In genomic region chr1:153866045-153866850, GRCh38 we compare ENCODE assay signal across 14 cellular contexts. TPM values are rescaled to one million over a fixed set of nuclear protein-coding genes. Genes with fewer than 3 reads are reported as not detected.
DNase-seq lines count a peak whose midpoint lies in the region; ATAC-seq and TF ChIP-seq lines count a peak whose summit lies in the region.
"Had no signal": no experiment of that assay in that cellular context is flagged by ENCODE, and none has a peak within 500 bp of the region (broad histone marks: within the 10 kb centered on the region; RNA-seq: fewer than 3 reads in every experiment).

No MANE protein-coding gene starts in this region.

- ATAC-seq in esophagus mucosa (no peak), heart left ventricle (no peak)
- ATAC-seq: GM23338 had no signal

- H3K4me3 ChIP-seq in ACC112 (ENCODE audit: low read depth, low read length) (peak overlapping the region; percentile 28; the same call in 1 of the 2 replicates), OCI-LY7 (ENCODE audit: low read depth, low read length, poor library complexity, severe bottlenecking) (no peak overlapping the region), heart left ventricle (no peak overlapping the region), colonic mucosa (no peak overlapping the region)
- H3K4me3 ChIP-seq: cardiac muscle cell, GM23338 had no signal

- intact Hi-C loops in OCI-LY7 (cut with micrococcal nuclease; ENCODE audit: unreplicated experiment), result no loop called here
- intact Hi-C loops in heart left ventricle (cut with DNase I), result no loop called here
- intact Hi-C loops in colonic mucosa (cut with DNase I), result no loop called here

- H3K9ac ChIP-seq in colonic mucosa (ENCODE audit: low read depth in 2 of 2, low read length in 2 of 2), result no peak overlapping the region

- CTCF ChIA-PET in OCI-LY7 (lab: Charles Lee; ENCODE audit: unreplicated experiment), result interaction anchor here (0.6 to 0.7 kb wide), 2 partner anchors 9 to 139 kb away, joined by 3 read pairs; no protein-coding TSS in a partner anchor

- H3K4me1 ChIP-seq in ACC112 (ENCODE audit: control insufficient read depth, insufficient read depth, low read length, unreplicated experiment) (peaks cover 6% of the 10 kb centered on the region), OCI-LY7 (ENCODE audit: insufficient read depth, low read length, poor library complexity, severe bottlenecking) (peaks cover 10% of the 10 kb centered on the region), heart left ventricle (peaks cover 0 to 18% (median 0%) of the 10 kb centered on the region in 12 donors), colonic mucosa (no peaks in the 10 kb centered on the region)

- POLR2A ChIA-PET in OCI-LY7 (lab: Charles Lee), result interaction anchor here (0.6 to 1.4 kb wide), 5 partner anchors 11 to 53 kb away, joined by 3 to 8 read pairs (median 4); no protein-coding TSS in a partner anchor

- H4K20me1 ChIP-seq in OCI-LY7 (ENCODE audit: insufficient read depth, low read length), result no peaks in the 10 kb centered on the region

- 70 to 78% (median 73%) methylated on average over 6 of the region's 6 CpGs for WGBS in heart left ventricle, 4 donors

- H2AFZ ChIP-seq in ACC112 (ENCODE audit: low read length, unreplicated experiment) (no peak overlapping the region), OCI-LY7 (ENCODE audit: low read length) (no peak overlapping the region)
- H2AFZ ChIP-seq: GM23338 had no signal

- H3K4me2 ChIP-seq in OCI-LY7 (ENCODE audit: low read length), result no peak overlapping the region
- H3K4me2 ChIP-seq: GM23338 had no signal

- TSS peak; percentile 55 for BruUV-seq in OCI-LY7 (replicated peaks; lab: Mats Ljungman, UMichigan)

- H3K79me2 ChIP-seq in ACC112 (ENCODE audit: control insufficient read depth, insufficient read depth, low read length, unreplicated experiment) (peaks cover 42% of the 10 kb centered on the region), OCI-LY7 (ENCODE audit: insufficient read depth, low read depth, low read length) (peaks cover 91% of the 10 kb centered on the region)

- no peaks in the 10 kb centered on the region for H3K9me2 ChIP-seq in OCI-LY7 (ENCODE audit: insufficient read depth, low read length)

- H3K9me3 ChIP-seq in OCI-LY7 (ENCODE audit: low read length) (no peaks in the 10 kb centered on the region), heart left ventricle (no peaks in the 10 kb centered on the region), colonic mucosa (no peaks in the 10 kb centered on the region)

- no peak for TF ChIP-seq POLR2A in heart left ventricle (IDR thresholded peaks at IDR 0.05)

- H3K27ac ChIP-seq in ACC112 (ENCODE audit: low read depth, low read length), result 0 out of 2 replicates have a peak overlapping the region, but pooled peaks have one; percentile 9
- H3K27ac ChIP-seq in OCI-LY7 (ENCODE audit: low read depth, low read length, poor library complexity, severe bottlenecking), result peak overlapping the region; percentile 3
- peak overlapping the region in 1 of 12 donors; percentile 35 for H3K27ac ChIP-seq in heart left ventricle
- H3K27ac ChIP-seq in colonic mucosa, result no peak overlapping the region
- H3K27ac ChIP-seq: cardiac muscle cell had no signal

- no peaks in the 10 kb centered on the region for H3K27me3 ChIP-seq in ACC112 (ENCODE audit: insufficient read depth, low read length)
- H3K27me3 ChIP-seq in heart left ventricle, result no peaks in the 10 kb centered on the region
- no peaks in the 10 kb centered on the region for H3K27me3 ChIP-seq in colonic mucosa
- H3K27me3 ChIP-seq: cardiac muscle cell had no signal

- TF ChIP-seq CTCF in OCI-LY7 (conservative IDR thresholded peaks at IDR 0.05; ENCODE audit: low read length), result no peak
- no peak for TF ChIP-seq CTCF in heart left ventricle (IDR thresholded peaks at IDR 0.05)
- TF ChIP-seq CTCF in colonic mucosa (IDR thresholded peaks at IDR 0.05), result no peak

- DNase-seq in GM03348 (ENCODE audit: low spot score) (peak; percentile 65), OCI-LY7 (ENCODE audit: low spot score) (no peak), fibroblast of gingiva (ENCODE audit: low read depth) (peak; percentile 59), NCI-H2107 (lab: John Stamatoyannopoulos, UW) (no peak), heart left ventricle (no peak), colonic mucosa (no peak)
- DNase-seq: activated CD4-positive, alpha-beta T cell treated with anti-CD3 and anti-CD28 coated beads, Interleukin-2, amount 50 U/mL, for 1 hour; Calu3; hippocampal formation; NCI-H1417 treated with DMSO at 0.1 percent for 48 hours had no signal

- no peaks in the 10 kb centered on the region for H3K36me3 ChIP-seq in ACC112 (ENCODE audit: insufficient read depth, low read length)
- peaks cover 27% of the 10 kb centered on the region for H3K36me3 ChIP-seq in OCI-LY7 (ENCODE audit: insufficient read depth, low read length)
- H3K36me3 ChIP-seq in heart left ventricle, result peaks cover 0 to 6% (median 0%) of the 10 kb centered on the region in 9 donors
- H3K36me3 ChIP-seq in colonic mucosa, result no peaks in the 10 kb centered on the region
- H3K36me3 ChIP-seq: cardiac muscle cell had no signal

RNA-seq across cellular contexts. Expression of gene GATAD2B, which starts 56.5 kb away (rescaled TPM):
- 7.7 and 11.2 TPM in 2 replicates for total RNA-seq in OCI-LY7 (2014; rRNA removed; shearing (Covaris generic))
- total RNA-seq in OCI-LY7 (2022) (65.2 and 77.9 TPM in 2 replicates), esophagus mucosa (17.9 TPM), heart left ventricle (10 to 100 TPM; 18.1 to 53.9 (median 46.2) TPM), colonic mucosa (10 to 100 TPM; 32.5 to 36.5 TPM)
- polyA plus RNA-seq in heart left ventricle, result 1 to 10 TPM; 5.6 to 8.8 TPM

Comparison
In these comparisons a context has a peak if more than half of its experiments do, and no peak if none do; other contexts are left out.
1. DNase-seq: peak in GM03348 (single experiment) and fibroblast of gingiva (single experiment); none in OCI-LY7 (single experiment), NCI-H2107 (single experiment), heart left ventricle (0 of 5) and colonic mucosa (single experiment).